In genomic region chr20:1465470-1466210, GRCh38 we compare ENCODE assay signal across 1 cellular context.
TF ChIP-seq lines count a peak whose summit lies in the region.

No MANE protein-coding gene starts in this region.

TF ChIP-seq in GM23338, 12 proteins besides CTCF, POLR2A, EP300 and RAD21 (continued from another document):
- TF ChIP-seq ZNF462 (CRISPR knock-in tag; IDR thresholded peaks at IDR 0.05) (no peak), POLR2AphosphoS5 (IDR thresholded peaks at IDR 0.05; ENCODE audit: low read depth) (no peak), NANOG (IDR thresholded peaks at IDR 0.05; ENCODE audit: borderline replicate concordance) (no peak)
